1 cellular context compared by ENCODE assay signal in the genomic region with DNA sequence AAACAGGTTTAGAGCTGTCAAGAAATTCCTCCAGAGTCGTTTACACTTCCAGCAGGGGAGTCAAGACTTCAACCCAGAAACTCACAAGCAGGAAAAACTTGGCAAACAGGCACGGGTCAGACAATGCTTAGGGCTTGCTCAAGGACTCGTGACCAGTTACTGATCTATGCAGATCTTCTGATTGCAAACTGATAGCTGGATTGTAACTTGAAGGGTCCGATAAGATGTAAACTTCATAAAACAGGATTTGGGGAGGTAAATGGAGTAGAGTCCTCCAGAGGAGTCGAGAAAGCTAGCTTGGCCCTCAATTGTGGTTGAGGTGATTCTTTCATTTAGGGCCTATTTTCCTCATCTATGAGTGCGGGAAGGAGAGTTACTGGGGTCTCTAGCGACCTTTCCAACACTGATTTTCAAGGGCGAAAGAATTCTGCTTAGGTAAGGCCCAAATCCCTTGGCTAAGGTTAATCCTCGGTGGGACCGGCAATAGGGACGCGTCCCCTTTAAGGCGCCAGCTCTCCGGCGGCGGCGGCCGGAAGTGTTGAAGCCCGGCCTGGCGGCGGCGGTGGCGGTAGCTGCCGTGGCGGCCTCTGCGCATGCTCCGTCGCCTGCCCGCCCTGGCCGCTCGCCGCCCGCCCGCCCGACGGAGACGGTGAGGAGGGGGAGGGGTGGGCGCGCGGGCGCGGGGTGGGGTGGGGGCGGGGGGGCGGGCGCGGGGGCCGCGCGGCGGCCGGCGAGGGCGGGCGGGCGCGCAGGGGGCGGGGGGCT.
TF ChIP-seq lines count a peak whose summit lies in the region.

A gene with protein sequence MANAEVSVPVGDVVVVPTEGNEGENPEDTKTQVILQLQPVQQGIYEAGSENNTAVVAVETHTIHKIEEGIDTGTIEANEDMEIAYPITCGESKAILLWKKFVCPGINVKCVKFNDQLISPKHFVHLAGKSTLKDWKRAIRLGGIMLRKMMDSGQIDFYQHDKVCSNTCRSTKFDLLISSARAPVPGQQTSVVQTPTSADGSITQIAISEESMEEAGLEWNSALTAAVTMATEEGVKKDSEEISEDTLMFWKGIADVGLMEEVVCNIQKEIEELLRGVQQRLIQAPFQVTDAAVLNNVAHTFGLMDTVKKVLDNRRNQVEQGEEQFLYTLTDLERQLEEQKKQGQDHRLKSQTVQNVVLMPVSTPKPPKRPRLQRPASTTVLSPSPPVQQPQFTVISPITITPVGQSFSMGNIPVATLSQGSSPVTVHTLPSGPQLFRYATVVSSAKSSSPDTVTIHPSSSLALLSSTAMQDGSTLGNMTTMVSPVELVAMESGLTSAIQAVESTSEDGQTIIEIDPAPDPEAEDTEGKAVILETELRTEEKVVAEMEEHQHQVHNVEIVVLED (plus strand): TSS at position 594 of the 765 bp plus-strand sequence. CDS start 14,829 bp downstream, outside the sequence.

TF ChIP-seq in GM12878, 131 proteins besides CTCF, POLR2A, EP300 and RAD21 (continued from another document):
- TF ChIP-seq RELA (IDR thresholded peaks at IDR 0.05; ENCODE audit: borderline replicate concordance, partially characterized antibody) (no peak), CREM (IDR thresholded peaks at IDR 0.05; ENCODE audit: low read depth) (no peak), NRF1 (conservative IDR thresholded peaks at IDR 0.05; ENCODE audit: low read depth, low read length) (peak; percentile 45; the same call in 1 of the 2 replicates), SUPT20H (IDR thresholded peaks at IDR 0.05; ENCODE audit: borderline replicate concordance, control insufficient read depth, low read depth, low read length) (no peak), TAF1 (IDR thresholded peaks at IDR 0.05; ENCODE audit: borderline replicate concordance, low read depth, low read length) (0 out of 2 replicates have a peak, but pooled peaks have one; percentile 25), ATF7 (IDR thresholded peaks at IDR 0.05; ENCODE audit: low read depth) (no peak), POLR2AphosphoS5 (IDR thresholded peaks at IDR 0.05; ENCODE audit: low read length) (0 out of 2 replicates have a peak, but pooled peaks have one; percentile 25), MEF2B (IDR thresholded peaks at IDR 0.05; ENCODE audit: partially characterized antibody, poor library complexity, severe bottlenecking) (no peak), NBN (IDR thresholded peaks at IDR 0.05) (peak; percentile 75), TARDBP (IDR thresholded peaks at IDR 0.05; ENCODE audit: borderline replicate concordance) (no peak), ZNF622 (IDR thresholded peaks at IDR 0.05) (no peak), HDGF (IDR thresholded peaks at IDR 0.05) (peak; percentile 53; the same call in 1 of the 2 replicates), IKZF1 (conservative IDR thresholded peaks at IDR 0.05) (peak; percentile 24; the same call in 1 of the 2 replicates), RUNX3 (IDR thresholded peaks at IDR 0.05; ENCODE audit: low read length) (peak; percentile 56), YY1 (IDR thresholded peaks at IDR 0.05; ENCODE audit: low read depth, low read length) (peak; percentile 9; the same call in 1 of the 2 replicates), STAT3 (IDR thresholded peaks at IDR 0.05; ENCODE audit: low read depth, low read length) (no peak)
- TF ChIP-seq, protein P1, sequence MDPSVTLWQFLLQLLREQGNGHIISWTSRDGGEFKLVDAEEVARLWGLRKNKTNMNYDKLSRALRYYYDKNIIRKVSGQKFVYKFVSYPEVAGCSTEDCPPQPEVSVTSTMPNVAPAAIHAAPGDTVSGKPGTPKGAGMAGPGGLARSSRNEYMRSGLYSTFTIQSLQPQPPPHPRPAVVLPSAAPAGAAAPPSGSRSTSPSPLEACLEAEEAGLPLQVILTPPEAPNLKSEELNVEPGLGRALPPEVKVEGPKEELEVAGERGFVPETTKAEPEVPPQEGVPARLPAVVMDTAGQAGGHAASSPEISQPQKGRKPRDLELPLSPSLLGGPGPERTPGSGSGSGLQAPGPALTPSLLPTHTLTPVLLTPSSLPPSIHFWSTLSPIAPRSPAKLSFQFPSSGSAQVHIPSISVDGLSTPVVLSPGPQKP (IDR thresholded peaks at IDR 0.05; ENCODE audit: low read depth, low read length): peak; percentile 73; the same call in 1 of the 2 replicates
- TF ChIP-seq, protein P2, sequence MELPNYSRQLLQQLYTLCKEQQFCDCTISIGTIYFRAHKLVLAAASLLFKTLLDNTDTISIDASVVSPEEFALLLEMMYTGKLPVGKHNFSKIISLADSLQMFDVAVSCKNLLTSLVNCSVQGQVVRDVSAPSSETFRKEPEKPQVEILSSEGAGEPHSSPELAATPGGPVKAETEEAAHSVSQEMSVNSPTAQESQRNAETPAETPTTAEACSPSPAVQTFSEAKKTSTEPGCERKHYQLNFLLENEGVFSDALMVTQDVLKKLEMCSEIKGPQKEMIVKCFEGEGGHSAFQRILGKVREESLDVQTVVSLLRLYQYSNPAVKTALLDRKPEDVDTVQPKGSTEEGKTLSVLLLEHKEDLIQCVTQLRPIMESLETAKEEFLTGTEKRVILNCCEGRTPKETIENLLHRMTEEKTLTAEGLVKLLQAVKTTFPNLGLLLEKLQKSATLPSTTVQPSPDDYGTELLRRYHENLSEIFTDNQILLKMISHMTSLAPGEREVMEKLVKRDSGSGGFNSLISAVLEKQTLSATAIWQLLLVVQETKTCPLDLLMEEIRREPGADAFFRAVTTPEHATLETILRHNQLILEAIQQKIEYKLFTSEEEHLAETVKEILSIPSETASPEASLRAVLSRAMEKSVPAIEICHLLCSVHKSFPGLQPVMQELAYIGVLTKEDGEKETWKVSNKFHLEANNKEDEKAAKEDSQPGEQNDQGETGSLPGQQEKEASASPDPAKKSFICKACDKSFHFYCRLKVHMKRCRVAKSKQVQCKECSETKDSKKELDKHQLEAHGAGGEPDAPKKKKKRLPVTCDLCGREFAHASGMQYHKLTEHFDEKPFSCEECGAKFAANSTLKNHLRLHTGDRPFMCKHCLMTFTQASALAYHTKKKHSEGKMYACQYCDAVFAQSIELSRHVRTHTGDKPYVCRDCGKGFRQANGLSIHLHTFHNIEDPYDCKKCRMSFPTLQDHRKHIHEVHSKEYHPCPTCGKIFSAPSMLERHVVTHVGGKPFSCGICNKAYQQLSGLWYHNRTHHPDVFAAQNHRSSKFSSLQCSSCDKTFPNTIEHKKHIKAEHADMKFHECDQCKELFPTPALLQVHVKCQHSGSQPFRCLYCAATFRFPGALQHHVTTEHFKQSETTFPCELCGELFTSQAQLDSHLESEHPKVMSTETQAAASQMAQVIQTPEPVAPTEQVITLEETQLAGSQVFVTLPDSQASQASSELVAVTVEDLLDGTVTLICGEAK (IDR thresholded peaks at IDR 0.05; ENCODE audit: borderline replicate concordance): peak; percentile 62; the same call in 1 of the 2 replicates
- TF ChIP-seq, protein P3, sequence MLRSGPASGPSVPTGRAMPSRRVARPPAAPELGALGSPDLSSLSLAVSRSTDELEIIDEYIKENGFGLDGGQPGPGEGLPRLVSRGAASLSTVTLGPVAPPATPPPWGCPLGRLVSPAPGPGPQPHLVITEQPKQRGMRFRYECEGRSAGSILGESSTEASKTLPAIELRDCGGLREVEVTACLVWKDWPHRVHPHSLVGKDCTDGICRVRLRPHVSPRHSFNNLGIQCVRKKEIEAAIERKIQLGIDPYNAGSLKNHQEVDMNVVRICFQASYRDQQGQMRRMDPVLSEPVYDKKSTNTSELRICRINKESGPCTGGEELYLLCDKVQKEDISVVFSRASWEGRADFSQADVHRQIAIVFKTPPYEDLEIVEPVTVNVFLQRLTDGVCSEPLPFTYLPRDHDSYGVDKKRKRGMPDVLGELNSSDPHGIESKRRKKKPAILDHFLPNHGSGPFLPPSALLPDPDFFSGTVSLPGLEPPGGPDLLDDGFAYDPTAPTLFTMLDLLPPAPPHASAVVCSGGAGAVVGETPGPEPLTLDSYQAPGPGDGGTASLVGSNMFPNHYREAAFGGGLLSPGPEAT (IDR thresholded peaks at IDR 0.05; ENCODE audit: low read depth): peak; percentile 83; the same call in 1 of the 2 replicates
- TF ChIP-seq, protein P4, sequence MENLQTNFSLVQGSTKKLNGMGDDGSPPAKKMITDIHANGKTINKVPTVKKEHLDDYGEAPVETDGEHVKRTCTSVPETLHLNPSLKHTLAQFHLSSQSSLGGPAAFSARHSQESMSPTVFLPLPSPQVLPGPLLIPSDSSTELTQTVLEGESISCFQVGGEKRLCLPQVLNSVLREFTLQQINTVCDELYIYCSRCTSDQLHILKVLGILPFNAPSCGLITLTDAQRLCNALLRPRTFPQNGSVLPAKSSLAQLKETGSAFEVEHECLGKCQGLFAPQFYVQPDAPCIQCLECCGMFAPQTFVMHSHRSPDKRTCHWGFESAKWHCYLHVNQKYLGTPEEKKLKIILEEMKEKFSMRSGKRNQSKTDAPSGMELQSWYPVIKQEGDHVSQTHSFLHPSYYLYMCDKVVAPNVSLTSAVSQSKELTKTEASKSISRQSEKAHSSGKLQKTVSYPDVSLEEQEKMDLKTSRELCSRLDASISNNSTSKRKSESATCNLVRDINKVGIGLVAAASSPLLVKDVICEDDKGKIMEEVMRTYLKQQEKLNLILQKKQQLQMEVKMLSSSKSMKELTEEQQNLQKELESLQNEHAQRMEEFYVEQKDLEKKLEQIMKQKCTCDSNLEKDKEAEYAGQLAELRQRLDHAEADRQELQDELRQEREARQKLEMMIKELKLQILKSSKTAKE (IDR thresholded peaks at IDR 0.05; ENCODE audit: low read depth, poor library complexity, severe bottlenecking): peak; percentile 46
